ENCODE assay signal across 15 cellular contexts in genomic region chr12:57723630-57723962, GRCh38.
"Had no signal": no experiment of that assay in that cellular context is flagged by ENCODE, and none has a peak within 500 bp of the region (broad histone marks: within the 10 kb centered on the region; RNA-seq: fewer than 3 reads in every experiment).

No MANE protein-coding gene starts in this region.

- H3K4me3 ChIP-seq: adrenal gland, dorsolateral prefrontal cortex, right atrium auricular region, tibial nerve, uterus had no signal

- H3K4me3 Mint-ChIP-seq: activated CD8-positive, alpha-beta T cell treated with anti-CD3 and anti-CD28 coated beads for 36 hours; activated naive CD4-positive, alpha-beta T cell treated with anti-CD3 and anti-CD28 coated beads for 36 hours had no signal

- H3K27ac Mint-ChIP-seq: activated CD8-positive, alpha-beta T cell treated with anti-CD3 and anti-CD28 coated beads for 36 hours; activated naive CD4-positive, alpha-beta T cell treated with anti-CD3 and anti-CD28 coated beads for 36 hours had no signal

- H3K9me3 Mint-ChIP-seq: activated CD8-positive, alpha-beta T cell treated with anti-CD3 and anti-CD28 coated beads for 36 hours; activated naive CD4-positive, alpha-beta T cell treated with anti-CD3 and anti-CD28 coated beads for 36 hours had no signal

- H3K27me3 Mint-ChIP-seq: activated CD8-positive, alpha-beta T cell treated with anti-CD3 and anti-CD28 coated beads for 36 hours had no signal

- H3K9me3 ChIP-seq: adrenal gland, right atrium auricular region, tibial nerve, uterus had no signal

- H3K27me3 ChIP-seq: adrenal gland, dorsolateral prefrontal cortex, right atrium auricular region, uterus had no signal

- DNase-seq: activated CD8-positive, alpha-beta memory T cell treated with anti-CD3 and anti-CD28 coated beads, Interleukin-2, amount 50 U/mL, for 48 hours; activated CD8-positive, alpha-beta T cell treated with anti-CD3 and anti-CD28 coated beads for 36 hours; activated naive CD4-positive, alpha-beta T cell treated with anti-CD3 and anti-CD28 coated beads for 36 hours; nucleus accumbens; stimulated activated CD4-positive, alpha-beta T cell treated with anti-CD3 and anti-CD28 coated beads, Interleukin-2, amount 100 ng/mL, for 48 hours; stimulated activated naive CD4-positive, alpha-beta T cell; substantia nigra; SW 1271; T1000; uterus had no signal

- H3K4me1 ChIP-seq: uterus had no signal

- H3K27ac ChIP-seq: adrenal gland, right atrium auricular region, tibial nerve, uterus had no signal

- ATAC-seq: activated CD4-positive, CD25-positive, alpha-beta regulatory T cell treated with anti-CD3 and anti-CD28 coated beads, Interleukin-2, amount 50 U/mL, for 24 hours; activated CD8-positive, alpha-beta T cell treated with anti-CD3 and anti-CD28 coated beads for 36 hours had no signal

- H3K36me3 ChIP-seq: uterus had no signal
